1 cellular context compared by ENCODE assay signal in the genomic region with DNA sequence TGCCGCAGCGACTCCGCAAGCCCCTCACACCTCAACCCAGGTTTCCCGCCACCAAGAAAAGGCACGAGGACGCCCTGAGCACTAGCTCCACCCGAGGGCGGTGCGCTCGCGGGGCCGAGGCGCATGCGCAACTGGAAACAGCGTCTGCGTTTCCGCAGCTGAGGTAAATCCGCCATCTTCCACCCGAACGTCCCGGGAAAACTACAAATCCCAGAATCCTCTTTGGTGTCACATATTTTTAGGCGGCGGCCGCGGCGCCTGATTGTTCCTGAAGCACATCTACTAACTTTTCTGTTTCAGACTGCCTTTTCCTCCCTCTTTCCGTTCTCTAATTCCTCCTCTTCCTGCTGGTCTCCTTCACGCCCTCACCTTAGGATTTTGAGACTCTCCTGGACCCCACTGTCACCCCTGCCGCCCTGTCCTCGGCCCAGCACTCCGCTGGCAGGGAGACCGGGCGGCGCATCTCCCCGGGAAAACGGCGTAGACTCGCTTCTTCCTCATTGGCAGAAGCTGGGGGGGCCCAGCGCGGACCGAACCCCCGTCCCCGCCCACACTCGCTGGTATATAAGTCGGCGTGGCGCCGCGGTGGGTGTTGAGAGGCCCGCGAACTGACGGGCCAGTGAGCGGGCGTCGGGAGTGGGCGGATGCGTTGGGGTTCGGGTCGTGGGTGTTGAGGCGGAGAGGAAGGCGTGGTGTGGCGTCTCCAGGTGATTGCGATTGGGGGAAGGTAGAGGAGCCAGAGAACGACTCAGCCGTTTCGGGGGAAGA.
TF ChIP-seq lines count a peak whose summit lies in the region.

Gene ZCWPW1 (minus strand): TSS at position 505 of the 768 bp plus-strand sequence. CDS start 8,054 bp downstream, outside the sequence.

TF ChIP-seq in K562, 482 proteins besides CTCF, POLR2A, EP300 and RAD21 (continued from another document and continues in another):
- TF ChIP-seq TSHZ1 (CRISPR knock-in tag; IDR thresholded peaks at IDR 0.05) (no peak), PRMT5 (CRISPR knock-in tag; IDR thresholded peaks at IDR 0.05) (peak; percentile 42; the same call in 1 of the 2 replicates), MAFK (IDR thresholded peaks at IDR 0.05; ENCODE audit: low read length) (no peak), ZNF696 (CRISPR knock-in tag; conservative IDR thresholded peaks at IDR 0.05) (no peak), HMG20A (CRISPR knock-in tag; conservative IDR thresholded peaks at IDR 0.05) (no peak), SNRNP70 (optimal IDR thresholded peaks at IDR 0.05; ENCODE audit: low read depth, low read length) (no peak), HDGF (IDR thresholded peaks at IDR 0.05) (peak; percentile 19; the same call in 1 of the 2 replicates), ZKSCAN3 (CRISPR knock-in tag; IDR thresholded peaks at IDR 0.05) (no peak), SIN3B (IDR thresholded peaks at IDR 0.05; ENCODE audit: low read depth) (peak; percentile 3; the same call in 1 of the 2 replicates), ZNF316 (IDR thresholded peaks at IDR 0.05) (no peak), ZNF12 (CRISPR knock-in tag; IDR thresholded peaks at IDR 0.05) (peak; percentile 84; the same call in 1 of the 2 replicates), RUNX1 (IDR thresholded peaks at IDR 0.05; ENCODE audit: low read depth) (no peak), MTF1 (CRISPR knock-in tag; IDR thresholded peaks at IDR 0.05; ENCODE audit: borderline replicate concordance) (no peak), ZNF583 (CRISPR knock-in tag; IDR thresholded peaks at IDR 0.05) (no peak), HES1 (IDR thresholded peaks at IDR 0.05; ENCODE audit: low read depth) (no peak), ESRRB (CRISPR knock-in tag; IDR thresholded peaks at IDR 0.05; ENCODE audit: borderline replicate concordance) (no peak), MIER1 (IDR thresholded peaks at IDR 0.05; ENCODE audit: low read depth) (0 out of 2 replicates have a peak, but pooled peaks have one; percentile 29), ZNF121 (CRISPR knock-in tag; conservative IDR thresholded peaks at IDR 0.05) (no peak), TFE3 (CRISPR knock-in tag; IDR thresholded peaks at IDR 0.05) (no peak), NFATC3 (IDR thresholded peaks at IDR 0.05) (peak; percentile 60; the same call in 1 of the 2 replicates), GMEB1 (CRISPR knock-in tag; IDR thresholded peaks at IDR 0.05) (peak; percentile 38), ZBTB8A (IDR thresholded peaks at IDR 0.05; ENCODE audit: partially characterized antibody) (no peak), GTF2E2 (tag; IDR thresholded peaks at IDR 0.05) (peak; percentile 98), ESRRA (IDR thresholded peaks at IDR 0.05; ENCODE audit: borderline replicate concordance, low read depth) (peak; percentile 49; the same call in 1 of the 2 replicates), KAT2B (IDR thresholded peaks at IDR 0.05; ENCODE audit: low read depth, low read length) (no peak), SNIP1 (IDR thresholded peaks at IDR 0.05; ENCODE audit: low read depth) (no peak; the same call in 1 of the 2 replicates), SETDB1 (IDR thresholded peaks at IDR 0.05; ENCODE audit: low read length) (no peak), SMARCA4 (IDR thresholded peaks at IDR 0.05) (peak; percentile 79), ZNF76 (CRISPR knock-in tag; IDR thresholded peaks at IDR 0.05; ENCODE audit: borderline replicate concordance) (peak; percentile 4; the same call in 1 of the 2 replicates), ZNF695 (CRISPR knock-in tag; IDR thresholded peaks at IDR 0.05) (no peak), TOE1 (IDR thresholded peaks at IDR 0.05; ENCODE audit: borderline replicate concordance) (peak; percentile 83; the same call in 1 of the 2 replicates), TOE1 (CRISPR knock-in tag; IDR thresholded peaks at IDR 0.05; ENCODE audit: borderline replicate concordance, low read depth) (peak; percentile 99), ZNF3 (CRISPR knock-in tag; IDR thresholded peaks at IDR 0.05) (no peak), NR1H2 (CRISPR knock-in tag; IDR thresholded peaks at IDR 0.05) (peak; percentile 97; the same call in 1 of the 2 replicates), SAP30 (IDR thresholded peaks at IDR 0.05; ENCODE audit: borderline replicate concordance, insufficient read depth, low read depth, low read length, poor library complexity, severe bottlenecking) (no peak)
- TF ChIP-seq, protein P1, sequence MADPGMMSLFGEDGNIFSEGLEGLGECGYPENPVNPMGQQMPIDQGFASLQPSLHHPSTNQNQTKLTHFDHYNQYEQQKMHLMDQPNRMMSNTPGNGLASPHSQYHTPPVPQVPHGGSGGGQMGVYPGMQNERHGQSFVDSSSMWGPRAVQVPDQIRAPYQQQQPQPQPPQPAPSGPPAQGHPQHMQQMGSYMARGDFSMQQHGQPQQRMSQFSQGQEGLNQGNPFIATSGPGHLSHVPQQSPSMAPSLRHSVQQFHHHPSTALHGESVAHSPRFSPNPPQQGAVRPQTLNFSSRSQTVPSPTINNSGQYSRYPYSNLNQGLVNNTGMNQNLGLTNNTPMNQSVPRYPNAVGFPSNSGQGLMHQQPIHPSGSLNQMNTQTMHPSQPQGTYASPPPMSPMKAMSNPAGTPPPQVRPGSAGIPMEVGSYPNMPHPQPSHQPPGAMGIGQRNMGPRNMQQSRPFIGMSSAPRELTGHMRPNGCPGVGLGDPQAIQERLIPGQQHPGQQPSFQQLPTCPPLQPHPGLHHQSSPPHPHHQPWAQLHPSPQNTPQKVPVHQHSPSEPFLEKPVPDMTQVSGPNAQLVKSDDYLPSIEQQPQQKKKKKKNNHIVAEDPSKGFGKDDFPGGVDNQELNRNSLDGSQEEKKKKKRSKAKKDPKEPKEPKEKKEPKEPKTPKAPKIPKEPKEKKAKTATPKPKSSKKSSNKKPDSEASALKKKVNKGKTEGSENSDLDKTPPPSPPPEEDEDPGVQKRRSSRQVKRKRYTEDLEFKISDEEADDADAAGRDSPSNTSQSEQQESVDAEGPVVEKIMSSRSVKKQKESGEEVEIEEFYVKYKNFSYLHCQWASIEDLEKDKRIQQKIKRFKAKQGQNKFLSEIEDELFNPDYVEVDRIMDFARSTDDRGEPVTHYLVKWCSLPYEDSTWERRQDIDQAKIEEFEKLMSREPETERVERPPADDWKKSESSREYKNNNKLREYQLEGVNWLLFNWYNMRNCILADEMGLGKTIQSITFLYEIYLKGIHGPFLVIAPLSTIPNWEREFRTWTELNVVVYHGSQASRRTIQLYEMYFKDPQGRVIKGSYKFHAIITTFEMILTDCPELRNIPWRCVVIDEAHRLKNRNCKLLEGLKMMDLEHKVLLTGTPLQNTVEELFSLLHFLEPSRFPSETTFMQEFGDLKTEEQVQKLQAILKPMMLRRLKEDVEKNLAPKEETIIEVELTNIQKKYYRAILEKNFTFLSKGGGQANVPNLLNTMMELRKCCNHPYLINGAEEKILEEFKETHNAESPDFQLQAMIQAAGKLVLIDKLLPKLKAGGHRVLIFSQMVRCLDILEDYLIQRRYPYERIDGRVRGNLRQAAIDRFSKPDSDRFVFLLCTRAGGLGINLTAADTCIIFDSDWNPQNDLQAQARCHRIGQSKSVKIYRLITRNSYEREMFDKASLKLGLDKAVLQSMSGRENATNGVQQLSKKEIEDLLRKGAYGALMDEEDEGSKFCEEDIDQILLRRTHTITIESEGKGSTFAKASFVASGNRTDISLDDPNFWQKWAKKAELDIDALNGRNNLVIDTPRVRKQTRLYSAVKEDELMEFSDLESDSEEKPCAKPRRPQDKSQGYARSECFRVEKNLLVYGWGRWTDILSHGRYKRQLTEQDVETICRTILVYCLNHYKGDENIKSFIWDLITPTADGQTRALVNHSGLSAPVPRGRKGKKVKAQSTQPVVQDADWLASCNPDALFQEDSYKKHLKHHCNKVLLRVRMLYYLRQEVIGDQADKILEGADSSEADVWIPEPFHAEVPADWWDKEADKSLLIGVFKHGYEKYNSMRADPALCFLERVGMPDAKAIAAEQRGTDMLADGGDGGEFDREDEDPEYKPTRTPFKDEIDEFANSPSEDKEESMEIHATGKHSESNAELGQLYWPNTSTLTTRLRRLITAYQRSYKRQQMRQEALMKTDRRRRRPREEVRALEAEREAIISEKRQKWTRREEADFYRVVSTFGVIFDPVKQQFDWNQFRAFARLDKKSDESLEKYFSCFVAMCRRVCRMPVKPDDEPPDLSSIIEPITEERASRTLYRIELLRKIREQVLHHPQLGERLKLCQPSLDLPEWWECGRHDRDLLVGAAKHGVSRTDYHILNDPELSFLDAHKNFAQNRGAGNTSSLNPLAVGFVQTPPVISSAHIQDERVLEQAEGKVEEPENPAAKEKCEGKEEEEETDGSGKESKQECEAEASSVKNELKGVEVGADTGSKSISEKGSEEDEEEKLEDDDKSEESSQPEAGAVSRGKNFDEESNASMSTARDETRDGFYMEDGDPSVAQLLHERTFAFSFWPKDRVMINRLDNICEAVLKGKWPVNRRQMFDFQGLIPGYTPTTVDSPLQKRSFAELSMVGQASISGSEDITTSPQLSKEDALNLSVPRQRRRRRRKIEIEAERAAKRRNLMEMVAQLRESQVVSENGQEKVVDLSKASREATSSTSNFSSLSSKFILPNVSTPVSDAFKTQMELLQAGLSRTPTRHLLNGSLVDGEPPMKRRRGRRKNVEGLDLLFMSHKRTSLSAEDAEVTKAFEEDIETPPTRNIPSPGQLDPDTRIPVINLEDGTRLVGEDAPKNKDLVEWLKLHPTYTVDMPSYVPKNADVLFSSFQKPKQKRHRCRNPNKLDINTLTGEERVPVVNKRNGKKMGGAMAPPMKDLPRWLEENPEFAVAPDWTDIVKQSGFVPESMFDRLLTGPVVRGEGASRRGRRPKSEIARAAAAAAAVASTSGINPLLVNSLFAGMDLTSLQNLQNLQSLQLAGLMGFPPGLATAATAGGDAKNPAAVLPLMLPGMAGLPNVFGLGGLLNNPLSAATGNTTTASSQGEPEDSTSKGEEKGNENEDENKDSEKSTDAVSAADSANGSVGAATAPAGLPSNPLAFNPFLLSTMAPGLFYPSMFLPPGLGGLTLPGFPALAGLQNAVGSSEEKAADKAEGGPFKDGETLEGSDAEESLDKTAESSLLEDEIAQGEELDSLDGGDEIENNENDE (IDR thresholded peaks at IDR 0.05; ENCODE audit: low read depth, low read length), result no peak
- TF ChIP-seq, protein P2, sequence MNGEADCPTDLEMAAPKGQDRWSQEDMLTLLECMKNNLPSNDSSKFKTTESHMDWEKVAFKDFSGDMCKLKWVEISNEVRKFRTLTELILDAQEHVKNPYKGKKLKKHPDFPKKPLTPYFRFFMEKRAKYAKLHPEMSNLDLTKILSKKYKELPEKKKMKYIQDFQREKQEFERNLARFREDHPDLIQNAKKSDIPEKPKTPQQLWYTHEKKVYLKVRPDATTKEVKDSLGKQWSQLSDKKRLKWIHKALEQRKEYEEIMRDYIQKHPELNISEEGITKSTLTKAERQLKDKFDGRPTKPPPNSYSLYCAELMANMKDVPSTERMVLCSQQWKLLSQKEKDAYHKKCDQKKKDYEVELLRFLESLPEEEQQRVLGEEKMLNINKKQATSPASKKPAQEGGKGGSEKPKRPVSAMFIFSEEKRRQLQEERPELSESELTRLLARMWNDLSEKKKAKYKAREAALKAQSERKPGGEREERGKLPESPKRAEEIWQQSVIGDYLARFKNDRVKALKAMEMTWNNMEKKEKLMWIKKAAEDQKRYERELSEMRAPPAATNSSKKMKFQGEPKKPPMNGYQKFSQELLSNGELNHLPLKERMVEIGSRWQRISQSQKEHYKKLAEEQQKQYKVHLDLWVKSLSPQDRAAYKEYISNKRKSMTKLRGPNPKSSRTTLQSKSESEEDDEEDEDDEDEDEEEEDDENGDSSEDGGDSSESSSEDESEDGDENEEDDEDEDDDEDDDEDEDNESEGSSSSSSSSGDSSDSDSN (IDR thresholded peaks at IDR 0.05; ENCODE audit: borderline replicate concordance in 1 of 2, low read depth in 2 of 2, low read length in 2 of 2), result no peak
